In the genomic region with DNA sequence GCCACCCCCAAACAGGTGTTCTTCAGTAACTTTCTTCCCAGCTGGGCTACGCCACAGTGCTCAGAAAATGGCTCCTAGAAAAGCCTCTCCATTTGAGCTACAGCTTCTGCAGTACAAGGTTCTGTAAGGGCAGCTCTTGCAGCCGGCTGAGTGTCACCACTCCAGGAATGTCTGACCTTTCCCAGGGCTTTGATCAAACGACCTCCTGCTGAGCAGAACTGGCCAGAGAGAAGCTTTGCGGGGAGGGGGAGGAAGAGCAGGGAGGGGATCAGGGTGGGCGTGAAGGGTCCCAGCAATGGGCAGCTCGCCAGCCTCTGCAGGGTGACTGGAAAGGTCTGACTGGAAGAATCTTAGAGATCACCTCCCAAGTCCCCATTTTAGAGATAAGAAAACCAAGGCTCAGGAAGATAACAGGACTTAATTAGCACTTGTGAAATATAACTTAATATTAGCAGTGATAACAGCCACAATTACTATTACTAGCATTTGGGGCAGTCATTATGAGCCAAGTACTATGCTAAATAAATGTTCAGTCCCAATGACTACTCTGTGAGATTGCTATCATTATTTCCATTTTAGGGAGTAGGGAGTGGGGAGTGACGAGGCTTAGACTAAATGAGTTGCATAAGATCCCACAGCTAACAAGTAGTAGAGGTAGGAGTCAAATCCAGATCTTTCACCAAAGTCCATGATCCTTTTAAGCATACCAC, we compare ENCODE assay signal across 11 cellular contexts. TPM values are rescaled to one million over a fixed set of nuclear protein-coding genes. Genes with fewer than 3 reads are reported as not detected.
DNase-seq lines count a peak whose midpoint lies in the region; ATAC-seq and TF ChIP-seq lines count a peak whose summit lies in the region.
"Had no signal": no experiment of that assay in that cellular context is flagged by ENCODE, and none has a peak within 500 bp of the region (broad histone marks: within the 10 kb centered on the region; RNA-seq: fewer than 3 reads in every experiment).

No MANE protein-coding gene starts in this region.

- H3K27me3 Mint-ChIP-seq in WTC11 (ENCODE audit: low read depth), result no peaks in the 10 kb centered on the region

- H3K36me3 ChIP-seq in BLaER1, result peaks cover 68% of the 10 kb centered on the region
- H3K36me3 ChIP-seq: uterus had no signal

- H3K9me3 Mint-ChIP-seq in WTC11, result no peaks in the 10 kb centered on the region

- no peak overlapping the region for H3K4me3 Mint-ChIP-seq in WTC11

- no peak overlapping the region for H3K27ac ChIP-seq in BLaER1
- H3K27ac ChIP-seq: uterus had no signal

- CTCF ChIA-PET in WTC11 (lab: Charles Lee), result interaction anchor here (1.2 kb wide), 1 partner anchor 14 kb away, joined by 8 read pairs; no protein-coding TSS in a partner anchor

- H3K9me3 ChIP-seq in BLaER1, result no peaks in the 10 kb centered on the region
- H3K9me3 ChIP-seq: uterus had no signal

- H3K27me3 ChIP-seq in BLaER1, result no peaks in the 10 kb centered on the region
- H3K27me3 ChIP-seq: uterus had no signal

- H3K4me1 Mint-ChIP-seq in WTC11, result peaks cover 42% of the 10 kb centered on the region

- no peak for TF ChIP-seq CTCF in WTC11 (IDR thresholded peaks at IDR 0.05)

- H3K27ac Mint-ChIP-seq in WTC11, result no peak overlapping the region

- H3K36me3 Mint-ChIP-seq in WTC11, result no peaks in the 10 kb centered on the region

- H3K4me2 ChIP-seq in BLaER1, result peak overlapping the region; percentile 52

- H3K4me1 ChIP-seq in BLaER1, result peaks cover 100% of the 10 kb centered on the region
- H3K4me1 ChIP-seq: uterus had no signal

- POLR2A ChIA-PET in WTC11 (lab: Charles Lee), result interaction anchor here (0.6 kb wide), 1 partner anchor 9 kb away, joined by 3 read pairs; no protein-coding TSS in a partner anchor

- peaks cover 100% of the 10 kb centered on the region for H4K20me1 ChIP-seq in BLaER1

- DNase-seq in ELF-1 (ENCODE audit: low read depth, low spot score), result peak; percentile 93
- peak; percentile 67 for DNase-seq in WTC11 (ENCODE audit: low spot score)
- peak; percentile 76 for DNase-seq in iPS-NIHi7 (ENCODE audit: extremely low spot score)
- DNase-seq in amygdala (lab: John Stamatoyannopoulos, UW), result no peak
- DNase-seq in activated effector memory CD4-positive, alpha-beta T cell treated with anti-CD3 and anti-CD28 coated beads, Interleukin-2, amount 50 U/mL, for 16 hours, result no peak
- DNase-seq in HUDEP-2 (lab: John Stamatoyannopoulos, UW; ENCODE audit: unreplicated experiment in 76 of 76), result no peak
- no peak for DNase-seq in stimulated activated CD4-positive, alpha-beta T cell treated with anti-CD3 and anti-CD28 coated beads, Interleukin-4, amount 100 ng/mL, for 4 hours
- DNase-seq: HCEC 1CT, RPMI8226, uterus had no signal

- no peak overlapping the region for H3K4me3 ChIP-seq in BLaER1
- H3K4me3 ChIP-seq: uterus had no signal

- peak; percentile 76 for ATAC-seq in WTC11

- H3K9ac ChIP-seq in BLaER1, result no peak overlapping the region

TF ChIP-seq in WTC11, 78 proteins besides CTCF, POLR2A, EP300 and RAD21:
- TF ChIP-seq PREB (CRISPR knock-in tag; IDR thresholded peaks at IDR 0.05; ENCODE audit: borderline replicate concordance) (no peak), GTF2I (CRISPR knock-in tag; conservative IDR thresholded peaks at IDR 0.05) (peak; percentile 67; the same call in 1 of the 2 replicates), ZNF263 (CRISPR knock-in tag; IDR thresholded peaks at IDR 0.05; ENCODE audit: low read depth) (no peak)

RNA-seq across cellular contexts. Expression of gene LEF1, which starts 51.1 kb away (rescaled TPM):
- 1.2 to 1.6 TPM (median 1.3 TPM) in 3 replicates for total RNA-seq in WTC11 (2021)

Comparison
In these comparisons a context has a peak if more than half of its experiments do, and no peak if none do; other contexts are left out.
1. DNase-seq: peak in ELF-1 (single experiment), WTC11 (single experiment) and iPS-NIHi7 (single experiment); none in amygdala (0 of 56), activated effector memory CD4-positive, alpha-beta T cell treated with anti-CD3 and anti-CD28 coated beads, Interleukin-2, amount 50 U/mL, for 16 hours (single experiment), HUDEP-2 (0 of 76) and stimulated activated CD4-positive, alpha-beta T cell treated with anti-CD3 and anti-CD28 coated beads, Interleukin-4, amount 100 ng/mL, for 4 hours (0 of 2).